ENCODE assay signal across 16 cellular contexts in genomic region chr16:59148312-59148711, GRCh38.
"Had no signal": no experiment of that assay in that cellular context is flagged by ENCODE, and none has a peak within 500 bp of the region (broad histone marks: within the 10 kb centered on the region; RNA-seq: fewer than 3 reads in every experiment).

No MANE protein-coding gene starts in this region.

- H3K27me3 ChIP-seq: ascending aorta, upper lobe of right lung had no signal

- H3K4me3 Mint-ChIP-seq: activated CD4-positive, alpha-beta memory T cell treated with anti-CD3 and anti-CD28 coated beads, Interleukin-2, amount 10 ng/mL, durations not matched to agents 7 days and 5 days; activated naive CD4-positive, alpha-beta T cell treated with anti-CD3 and anti-CD28 coated beads, Interleukin-2, amount 10 ng/mL, durations not matched to agents 7 days and 5 days; activated T-cell treated with anti-CD3 and anti-CD28 coated beads, Interleukin-2, amount 50 U/mL, for 24 hours; memory B cell; natural killer cell; stimulated activated naive CD8-positive, alpha-beta T cell treated with anti-CD3 and anti-CD28 coated beads, Interleukin-15, amount 100 ng/mL, for 72 hours; WTC11 had no signal

- H3K36me3 Mint-ChIP-seq: activated naive CD4-positive, alpha-beta T cell treated with anti-CD3 and anti-CD28 coated beads, Interleukin-2, amount 10 ng/mL, durations not matched to agents 7 days and 5 days; memory B cell; natural killer cell; WTC11 had no signal

- H3K4me2 ChIP-seq: smooth muscle cell had no signal

- H3K27ac Mint-ChIP-seq: activated CD4-positive, alpha-beta memory T cell treated with anti-CD3 and anti-CD28 coated beads, Interleukin-2, amount 10 ng/mL, durations not matched to agents 7 days and 5 days; activated naive CD4-positive, alpha-beta T cell treated with anti-CD3 and anti-CD28 coated beads, Interleukin-2, amount 10 ng/mL, durations not matched to agents 7 days and 5 days; activated T-cell treated with anti-CD3 and anti-CD28 coated beads, Interleukin-2, amount 50 U/mL, for 24 hours; memory B cell; natural killer cell; progenitor cell of endocrine pancreas; stimulated activated naive CD8-positive, alpha-beta T cell treated with anti-CD3 and anti-CD28 coated beads, Interleukin-15, amount 100 ng/mL, for 72 hours; WTC11 had no signal

- DNase-seq: activated CD4-positive, alpha-beta memory T cell treated with anti-CD3 and anti-CD28 coated beads, Interleukin-2, amount 10 ng/mL, durations not matched to agents 7 days and 5 days; activated CD4-positive, alpha-beta T cell treated with anti-CD3 and anti-CD28 coated beads for 4 hours; activated naive CD4-positive, alpha-beta T cell treated with anti-CD3 and anti-CD28 coated beads, Interleukin-2, amount 10 ng/mL, durations not matched to agents 7 days and 5 days; activated T-cell treated with anti-CD3 and anti-CD28 coated beads, Interleukin-2, amount 50 U/mL, for 24 hours; hypothalamus; left ventricle myocardium inferior; natural killer cell; stimulated activated naive CD8-positive, alpha-beta T cell treated with anti-CD3 and anti-CD28 coated beads, Interleukin-15, amount 100 ng/mL, for 72 hours; upper lobe of right lung had no signal

- H3K4me1 Mint-ChIP-seq: activated CD4-positive, alpha-beta memory T cell treated with anti-CD3 and anti-CD28 coated beads, Interleukin-2, amount 10 ng/mL, durations not matched to agents 7 days and 5 days; activated naive CD4-positive, alpha-beta T cell treated with anti-CD3 and anti-CD28 coated beads, Interleukin-2, amount 10 ng/mL, durations not matched to agents 7 days and 5 days; memory B cell; natural killer cell; stimulated activated naive CD8-positive, alpha-beta T cell treated with anti-CD3 and anti-CD28 coated beads, Interleukin-15, amount 100 ng/mL, for 72 hours had no signal

- H3K36me3 ChIP-seq: ascending aorta, left ventricle myocardium inferior, thoracic aorta, upper lobe of right lung had no signal

- H3K9me3 ChIP-seq: ascending aorta, left ventricle myocardium inferior, thoracic aorta, upper lobe of right lung had no signal

- ATAC-seq: natural killer cell; right cardiac atrium; stimulated activated naive CD8-positive, alpha-beta T cell treated with anti-CD3 and anti-CD28 coated beads, Interleukin-15, amount 100 ng/mL, for 72 hours; upper lobe of right lung; WTC11 had no signal

- H3K4me3 ChIP-seq: ascending aorta, left ventricle myocardium inferior, smooth muscle cell, thoracic aorta, upper lobe of right lung had no signal

- H3K27ac ChIP-seq: ascending aorta, left ventricle myocardium inferior, thoracic aorta, upper lobe of right lung had no signal

- H3K27me3 Mint-ChIP-seq: activated CD4-positive, alpha-beta memory T cell treated with anti-CD3 and anti-CD28 coated beads, Interleukin-2, amount 10 ng/mL, durations not matched to agents 7 days and 5 days; activated naive CD4-positive, alpha-beta T cell treated with anti-CD3 and anti-CD28 coated beads, Interleukin-2, amount 10 ng/mL, durations not matched to agents 7 days and 5 days; activated T-cell treated with anti-CD3 and anti-CD28 coated beads, Interleukin-2, amount 50 U/mL, for 24 hours; memory B cell; progenitor cell of endocrine pancreas; stimulated activated naive CD8-positive, alpha-beta T cell treated with anti-CD3 and anti-CD28 coated beads, Interleukin-15, amount 100 ng/mL, for 72 hours had no signal

- H3K9me3 Mint-ChIP-seq: activated naive CD4-positive, alpha-beta T cell treated with anti-CD3 and anti-CD28 coated beads, Interleukin-2, amount 10 ng/mL, durations not matched to agents 7 days and 5 days; activated T-cell treated with anti-CD3 and anti-CD28 coated beads, Interleukin-2, amount 50 U/mL, for 24 hours; memory B cell; WTC11 had no signal

- H3K4me1 ChIP-seq: ascending aorta, left ventricle myocardium inferior, upper lobe of right lung had no signal
